28 cellular contexts compared by ENCODE assay signal in genomic region chr3:12279591-12280326, GRCh38.
"Had no signal": no experiment of that assay in that cellular context is flagged by ENCODE, and none has a peak within 500 bp of the region (broad histone marks: within the 10 kb centered on the region; RNA-seq: fewer than 3 reads in every experiment).

No MANE protein-coding gene starts in this region.

- H3K9me3 Mint-ChIP-seq: endodermal cell; natural killer cell treated with Interleukin-12 subunit alpha and Interleukin-12 subunit beta and Interleukin-15 and Interleukin-18, amount 100 ng/mL, for 72 hours; stimulated activated memory B cell treated with anti-CD40 and anti-IgM and Interleukin-4, amounts not matched to agents 10 μg/mL and 1 μg/mL and 100 μg/mL, for 72 hours; type B pancreatic cell had no signal

- H3K27ac ChIP-seq: dorsolateral prefrontal cortex, epithelial cell of prostate, gastrocnemius medialis, left lung, lower lobe of right lung, ovary, psoas muscle, skin epidermis, spleen, testis, tibial artery had no signal

- H3K36me3 Mint-ChIP-seq: natural killer cell treated with Interleukin-12 subunit alpha and Interleukin-12 subunit beta and Interleukin-15 and Interleukin-18, amount 100 ng/mL, for 72 hours; stimulated activated memory B cell treated with anti-CD40 and anti-IgM and Interleukin-4, amounts not matched to agents 10 μg/mL and 1 μg/mL and 100 μg/mL, for 72 hours; type B pancreatic cell had no signal

- H3K4me3 ChIP-seq: dorsolateral prefrontal cortex, gastrocnemius medialis, left lung, lower lobe of right lung, ovary, psoas muscle, skin epidermis, spleen, testis, tibial artery had no signal

- H3K27ac Mint-ChIP-seq: endodermal cell; natural killer cell treated with Interleukin-12 subunit alpha and Interleukin-12 subunit beta and Interleukin-15 and Interleukin-18, amount 100 ng/mL, for 72 hours; stimulated activated memory B cell treated with anti-CD40 and anti-IgM and Interleukin-4, amounts not matched to agents 10 μg/mL and 1 μg/mL and 100 μg/mL, for 72 hours; type B pancreatic cell had no signal

- H3K27me3 ChIP-seq: ovary, testis, tibial artery had no signal

- H3K4me1 ChIP-seq: gastrocnemius medialis, lower lobe of right lung, psoas muscle, testis, tibial artery had no signal

- H3K4me1 Mint-ChIP-seq: endodermal cell; stimulated activated memory B cell treated with anti-CD40 and anti-IgM and Interleukin-4, amounts not matched to agents 10 μg/mL and 1 μg/mL and 100 μg/mL, for 72 hours had no signal

- DNase-seq: dorsolateral prefrontal cortex; effector CD4-positive, alpha-beta T cell; endodermal cell; foreskin fibroblast; gastrocnemius medialis; head of caudate nucleus; left cardiac atrium; left lung; lower lobe of right lung; nucleus accumbens; ovary; posterior cingulate gyrus; psoas muscle; right cardiac atrium; spleen; stimulated activated CD4-positive, alpha-beta T cell treated with anti-CD3 and anti-CD28 coated beads, Interleukin-4, amount 100 ng/mL, for 4 hours; stimulated activated naive CD8-positive, alpha-beta T cell treated with anti-CD3 and anti-CD28 coated beads, Interleukin-15, Interleukin-2, amounts not matched to agents 100 U/mL and 50 U/mL, for 24 hours; substantia nigra; testis; tibial artery had no signal

- H3K36me3 ChIP-seq: gastrocnemius medialis, left lung, lower lobe of right lung, ovary, spleen, tibial artery had no signal

- FAIRE-seq: colon, islet of Langerhans had no signal

- ATAC-seq: esophagus mucosa; gastrocnemius medialis; left cardiac atrium; left lung; lower lobe of right lung; natural killer cell treated with Interleukin-12 subunit alpha and Interleukin-12 subunit beta and Interleukin-15 and Interleukin-18, amount 100 ng/mL, for 72 hours; psoas muscle; right cardiac atrium; stimulated activated memory B cell treated with anti-CD40 and anti-IgM and Interleukin-4, amounts not matched to agents 10 μg/mL and 1 μg/mL and 100 μg/mL, for 72 hours; stimulated activated naive CD8-positive, alpha-beta T cell treated with anti-CD3 and anti-CD28 coated beads, Interleukin-15, Interleukin-2, amounts not matched to agents 100 U/mL and 50 U/mL, for 24 hours had no signal

- H3K4me3 Mint-ChIP-seq: endodermal cell; natural killer cell treated with Interleukin-12 subunit alpha and Interleukin-12 subunit beta and Interleukin-15 and Interleukin-18, amount 100 ng/mL, for 72 hours; stimulated activated memory B cell treated with anti-CD40 and anti-IgM and Interleukin-4, amounts not matched to agents 10 μg/mL and 1 μg/mL and 100 μg/mL, for 72 hours; type B pancreatic cell had no signal

- H3K9me3 ChIP-seq: gastrocnemius medialis, left lung, lower lobe of right lung, ovary, psoas muscle, testis had no signal
